In the genomic region with DNA sequence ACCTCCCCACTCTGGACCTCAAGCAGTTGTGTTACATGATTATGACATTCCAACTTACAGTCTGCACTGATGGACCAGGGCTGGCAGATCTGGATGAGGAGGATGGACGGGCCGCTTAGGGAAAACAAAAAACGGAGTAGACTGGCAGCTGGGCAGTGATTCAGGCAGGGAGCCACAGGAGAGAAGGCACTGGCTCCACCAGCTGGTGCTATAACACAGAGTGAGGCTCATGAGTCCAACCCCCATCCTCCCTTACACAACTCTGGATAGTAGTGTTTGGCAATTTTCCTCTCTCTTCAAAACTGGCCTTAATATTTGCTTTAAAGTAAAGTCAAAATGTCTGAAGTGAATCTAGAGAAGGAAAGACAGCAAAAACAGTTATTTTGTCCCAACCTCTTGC, we compare ENCODE assay signal across 14 cellular contexts. TPM values are rescaled to one million over a fixed set of nuclear protein-coding genes. Genes with fewer than 3 reads are reported as not detected.
DNase-seq lines count a peak whose midpoint lies in the region; ATAC-seq, FAIRE-seq and TF ChIP-seq lines count a peak whose summit lies in the region.
"Had no signal": no experiment of that assay in that cellular context is flagged by ENCODE, and none has a peak within 500 bp of the region (broad histone marks: within the 10 kb centered on the region; RNA-seq: fewer than 3 reads in every experiment).

No MANE protein-coding gene starts in this region.

- H3K9me3 ChIP-seq in body of pancreas (no peaks in the 10 kb centered on the region), keratinocyte (ENCODE audit: control insufficient read depth, low read depth, low read length) (no peaks in the 10 kb centered on the region), psoas muscle (no peaks in the 10 kb centered on the region)
- H3K9me3 ChIP-seq: transverse colon had no signal

- TF ChIP-seq POLR2A in NB4 (IDR thresholded peaks at IDR 0.05; ENCODE audit: extremely low read depth, insufficient read length) (no peak), body of pancreas (IDR thresholded peaks at IDR 0.05) (no peak)

- dilution Hi-C loops in keratinocyte (cut with MboI; ENCODE audit: extremely low pct_ligation_motif_present, low sequenced_read_pairs) = no loop called here

- H3K4me3 ChIP-seq in NB4 (ENCODE audit: low read depth, low read length) (no peak overlapping the region), body of pancreas (no peak overlapping the region), keratinocyte (ENCODE audit: control insufficient read depth in 2 of 3, extremely low read depth in 1 of 3, insufficient read depth in 2 of 3, low read depth in 1 of 3, low read length in 3 of 3) (no peak overlapping the region), psoas muscle (no peak overlapping the region)
- H3K4me3 ChIP-seq: skin epidermis, transverse colon had no signal

- H3K36me3 ChIP-seq in body of pancreas (replicated peaks in 1 of 2; ENCODE audit: insufficient read depth in 1 of 2, low read depth in 2 of 2) (no peaks in the 10 kb centered on the region), keratinocyte (ENCODE audit: control insufficient read depth in 2 of 2, extremely low read depth in 1 of 2, insufficient read depth in 2 of 2, low read length in 2 of 2) (no peaks in the 10 kb centered on the region), psoas muscle (ENCODE audit: insufficient read depth in 1 of 2, low read depth in 1 of 2) (no peaks in the 10 kb centered on the region)
- H3K36me3 ChIP-seq: transverse colon had no signal

- WGBS in body of pancreas, 2 donors = 72 to 78% methylated on average over 3 of the region's 3 CpGs
- whole genome bisulfite sequencing in psoas muscle, 3 donors = 42 to 59% (median 53%) methylated on average over 3 of the region's 3 CpGs

- no peaks in the 10 kb centered on the region for H3K9me1 ChIP-seq in keratinocyte (ENCODE audit: control insufficient read depth, extremely low read depth, insufficient read depth, low read length)

- H2AFZ ChIP-seq in keratinocyte (ENCODE audit: control insufficient read depth, low read length) = no peak overlapping the region

- intact Hi-C loops in body of pancreas (cut with DNase I) = no loop called here
- intact Hi-C loops in psoas muscle (cut with DNase I) = no loop called here

- FAIRE-seq in keratinocyte (lab: Jason Lieb, UNC) = no peak

- no peaks in the 10 kb centered on the region for H3K79me2 ChIP-seq in keratinocyte (ENCODE audit: control insufficient read depth, insufficient read depth, low read length)

- H3K4me2 ChIP-seq in keratinocyte (ENCODE audit: control insufficient read depth, extremely low read depth, insufficient read depth, low read depth, low read length) = no peak overlapping the region

- H3K27me3 ChIP-seq in body of pancreas (no peaks in the 10 kb centered on the region), keratinocyte (ENCODE audit: control insufficient read depth, extremely low read depth, insufficient read depth, low read length) (peaks cover 14% of the 10 kb centered on the region), psoas muscle (ENCODE audit: insufficient read depth in 3 of 3, low read length in 2 of 3) (no peaks in the 10 kb centered on the region)
- H3K27me3 ChIP-seq: transverse colon had no signal

- DNase-seq in NB4 (ENCODE audit: low read depth) = peak; percentile 19
- DNase-seq in body of pancreas = no peak
- DNase-seq in keratinocyte (ENCODE audit: low read depth, low spot score) = no peak
- no peak for DNase-seq in psoas muscle
- DNase-seq: activated CD4-positive, alpha-beta T cell treated with anti-CD3 and anti-CD28 coated beads, Interleukin-2, amount 50 U/mL, for 1 hour; activated effector memory CD4-positive, alpha-beta T cell treated with Interleukin-2 at 50 U/mL for 16 hours; KG1; naive thymus-derived CD8-positive, alpha-beta T cell; T-helper 17 cell; transverse colon had no signal

- TF ChIP-seq CTCF in NB4 (IDR thresholded peaks at IDR 0.05; ENCODE audit: low read depth, low read length) (no peak), body of pancreas (IDR thresholded peaks at IDR 0.05) (no peak), keratinocyte (optimal IDR thresholded peaks at IDR 0.05 in 1 of 3, IDR thresholded peaks at IDR 0.05 in 1 of 3, conservative IDR thresholded peaks at IDR 0.05 in 1 of 3; ENCODE audit: extremely low read depth in 1 of 3, insufficient read depth in 2 of 3, low read length in 3 of 3) (peak in 2 of 3 experiments; percentile 30 to 34), psoas muscle (IDR thresholded peaks at IDR 0.05) (no peak)

- no peak overlapping the region for H3K9ac ChIP-seq in keratinocyte (ENCODE audit: control insufficient read depth, extremely low read depth, insufficient read depth, low read length)

- H3K4me1 ChIP-seq in body of pancreas (peaks cover 26% of the 10 kb centered on the region), keratinocyte (ENCODE audit: control insufficient read depth, extremely low read depth, insufficient read depth, low read length) (no peaks in the 10 kb centered on the region), psoas muscle (peaks cover 23% of the 10 kb centered on the region)

- no peaks in the 10 kb centered on the region for H4K20me1 ChIP-seq in keratinocyte (ENCODE audit: control insufficient read depth, extremely low read depth, insufficient read depth, low read length)

- H3K27ac ChIP-seq in body of pancreas = peak overlapping the region in 3 of 4 donors; percentile 13 to 37 (median 17)
- H3K27ac ChIP-seq in keratinocyte (ENCODE audit: control insufficient read depth, insufficient read depth, low read length) = no peak overlapping the region
- H3K27ac ChIP-seq in psoas muscle = no peak overlapping the region
- H3K27ac ChIP-seq: skin epidermis, transverse colon had no signal

- ATAC-seq in body of pancreas = no peak
- ATAC-seq in psoas muscle = peak in 3 of 4 donors; percentile 61 to 71 (median 69)
- ATAC-seq in GM19035 (IDR thresholded peaks at IDR 0.05; ENCODE audit: unreplicated experiment) = no peak
- no peak for ATAC-seq in HG02981 (IDR thresholded peaks at IDR 0.05; ENCODE audit: unreplicated experiment)
- no peak for ATAC-seq in HG03571 (IDR thresholded peaks at IDR 0.05; ENCODE audit: unreplicated experiment)
- ATAC-seq: naive thymus-derived CD8-positive, alpha-beta T cell; T-helper 17 cell had no signal

RNA-seq across cellular contexts. Expression of gene RIC8B, which starts 9.7 kb away (rescaled TPM):
- 10 to 100 TPM; 15.6 to 22.1 TPM for total RNA-seq in body of pancreas
- 4.4 to 6.8 TPM (median 5.0 TPM) in 3 replicates for polyA plus RNA-seq in keratinocyte
- polyA plus RNA-seq in keratinocyte (2011; ENCODE audit: low read depth) = 5.1 TPM
- 2.8 and 5.7 TPM in 2 replicates for polyA plus RNA-seq in keratinocyte (2011; cell fraction: cytosol; rRNA removed)
- 8.5 and 11.3 TPM in 2 replicates for polyA plus RNA-seq in keratinocyte (2011; cell fraction: nucleus; rRNA removed)
- 2.8 and 3.8 TPM in 2 replicates for polyA plus RNA-seq in keratinocyte (2012; ENCODE audit: low replicate concordance)
- 2.3 to 20.2 TPM (median 9.6 TPM) in 3 replicates for polyA minus RNA-seq in keratinocyte
- 4.2 TPM for polyA minus RNA-seq in keratinocyte (2011; cell fraction: cytosol; rRNA and poly(A)+ RNA removed)
- 7.1 and 16.7 TPM in 2 replicates for polyA minus RNA-seq in keratinocyte (2011; cell fraction: nucleus; rRNA and poly(A)+ RNA removed)
- 10 to 100 TPM in 3 of 4 donors, 1 to 10 TPM in 1; 5.8 to 12.0 (median 11.1) TPM for total RNA-seq in psoas muscle
- 10 to 100 TPM in 1 of 3 donors, 1 to 10 TPM in 2; 4.9 to 19.3 (median 7.2) TPM for polyA plus RNA-seq in psoas muscle

Comparison
In these comparisons a context has a peak if more than half of its experiments do, and no peak if none do; other contexts are left out.
1. CTCF ChIP-seq: peak in keratinocyte (2 of 3); none in NB4 (single experiment), body of pancreas (0 of 7) and psoas muscle (single experiment).
2. ATAC-seq: peak in psoas muscle (3 of 4); none in body of pancreas (single experiment), GM19035 (single experiment), HG02981 (single experiment) and HG03571 (single experiment).
3. H3K27ac ChIP-seq: peak in body of pancreas (3 of 4); none in keratinocyte (single experiment) and psoas muscle (single experiment).